ENCODE assay signal across 21 cellular contexts in the genomic region with DNA sequence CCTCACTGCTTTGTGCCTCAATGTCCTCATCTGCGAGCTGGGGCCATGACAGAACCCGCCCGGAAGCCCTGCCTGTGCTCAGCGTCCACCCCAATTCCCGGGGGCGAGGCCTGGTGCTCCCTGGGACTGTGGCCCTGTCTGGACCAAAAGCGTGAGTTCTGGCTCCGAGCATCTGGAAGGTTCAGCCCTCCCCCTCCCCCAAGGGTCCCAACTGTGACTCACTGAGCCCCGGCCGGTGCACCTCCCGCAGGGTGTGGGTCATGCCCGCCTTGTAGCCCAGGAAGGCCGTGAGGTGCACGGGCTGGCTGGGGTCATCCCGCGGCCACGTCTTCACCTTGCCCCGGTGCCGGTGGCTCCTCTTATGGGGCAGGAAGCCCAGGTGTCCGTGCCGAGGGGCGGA. TPM values are rescaled to one million over a fixed set of nuclear protein-coding genes. Genes with fewer than 3 reads are reported as not detected.
"Had no signal": no experiment of that assay in that cellular context is flagged by ENCODE, and none has a peak within 500 bp of the region (broad histone marks: within the 10 kb centered on the region; RNA-seq: fewer than 3 reads in every experiment).

No MANE protein-coding gene starts in this region.

- H3K4me1 ChIP-seq: vagina had no signal

- H3K4me3 ChIP-seq: cardiac muscle cell, lung, skin epidermis, transverse colon, vagina had no signal

- ATAC-seq: effector memory CD8-positive, alpha-beta T cell; T-cell had no signal

- H3K36me3 ChIP-seq: cardiac muscle cell, transverse colon, vagina had no signal

- H3K9me3 ChIP-seq: transverse colon, vagina had no signal

- H3K27me3 ChIP-seq: cardiac muscle cell, transverse colon, vagina had no signal

- H3K27ac ChIP-seq: cardiac muscle cell, transverse colon, vagina had no signal

- DNase-seq: activated B cell treated with CpG ODN at 0.5 μM for 24 hours; activated CD4-positive, alpha-beta memory T cell treated with anti-CD3 and anti-CD28 coated beads for 36 hours; activated CD4-positive, alpha-beta T cell treated with anti-CD3 and anti-CD28 coated beads for 4 hours; activated naive CD8-positive, alpha-beta T cell treated with anti-CD3 and anti-CD28 coated beads, Interleukin-2, amount 10 ng/mL, durations not matched to agents 7 days and 5 days; amygdala; effector memory CD8-positive, alpha-beta T cell; foreskin fibroblast; immature natural killer cell; kidney glomerular epithelial cell; nucleus accumbens; stimulated activated CD4-positive, alpha-beta T cell treated with anti-CD3 and anti-CD28 coated beads, Interleukin-15, amount 100 ng/mL, for 24 hours; stimulated activated CD4-positive, alpha-beta T cell treated with anti-CD3 and anti-CD28 coated beads, Interleukin-2, amount 100 ng/mL, for 48 hours; T-cell; transverse colon had no signal

RNA-seq across cellular contexts. Expression of gene RPL3L, which starts 0.8 kb away (rescaled TPM):
- total RNA-seq: activated B cell treated with CpG ODN at 0.5 μM for 24 hours; activated CD4-positive, alpha-beta memory T cell treated with anti-CD3 and anti-CD28 coated beads for 36 hours; activated naive CD8-positive, alpha-beta T cell treated with anti-CD3 and anti-CD28 coated beads, Interleukin-2, amount 10 ng/mL, durations not matched to agents 7 days and 5 days; cardiac muscle cell; dermis microvascular lymphatic vessel endothelial cell; lung; mesothelial cell of epicardium; posterior vena cava; T-cell; vagina had no signal
- polyA plus RNA-seq: immature natural killer cell had no signal

RNA-seq across cellular contexts. Expression of gene RNF151, which starts 12.9 kb away (rescaled TPM):
- total RNA-seq: activated B cell treated with CpG ODN at 0.5 μM for 24 hours; activated CD4-positive, alpha-beta memory T cell treated with anti-CD3 and anti-CD28 coated beads for 36 hours; activated naive CD8-positive, alpha-beta T cell treated with anti-CD3 and anti-CD28 coated beads, Interleukin-2, amount 10 ng/mL, durations not matched to agents 7 days and 5 days; dermis microvascular lymphatic vessel endothelial cell; lung; mesothelial cell of epicardium; posterior vena cava; transverse colon; vagina had no signal
- polyA plus RNA-seq: immature natural killer cell had no signal
